8 cellular contexts compared by ENCODE assay signal in the genomic region with DNA sequence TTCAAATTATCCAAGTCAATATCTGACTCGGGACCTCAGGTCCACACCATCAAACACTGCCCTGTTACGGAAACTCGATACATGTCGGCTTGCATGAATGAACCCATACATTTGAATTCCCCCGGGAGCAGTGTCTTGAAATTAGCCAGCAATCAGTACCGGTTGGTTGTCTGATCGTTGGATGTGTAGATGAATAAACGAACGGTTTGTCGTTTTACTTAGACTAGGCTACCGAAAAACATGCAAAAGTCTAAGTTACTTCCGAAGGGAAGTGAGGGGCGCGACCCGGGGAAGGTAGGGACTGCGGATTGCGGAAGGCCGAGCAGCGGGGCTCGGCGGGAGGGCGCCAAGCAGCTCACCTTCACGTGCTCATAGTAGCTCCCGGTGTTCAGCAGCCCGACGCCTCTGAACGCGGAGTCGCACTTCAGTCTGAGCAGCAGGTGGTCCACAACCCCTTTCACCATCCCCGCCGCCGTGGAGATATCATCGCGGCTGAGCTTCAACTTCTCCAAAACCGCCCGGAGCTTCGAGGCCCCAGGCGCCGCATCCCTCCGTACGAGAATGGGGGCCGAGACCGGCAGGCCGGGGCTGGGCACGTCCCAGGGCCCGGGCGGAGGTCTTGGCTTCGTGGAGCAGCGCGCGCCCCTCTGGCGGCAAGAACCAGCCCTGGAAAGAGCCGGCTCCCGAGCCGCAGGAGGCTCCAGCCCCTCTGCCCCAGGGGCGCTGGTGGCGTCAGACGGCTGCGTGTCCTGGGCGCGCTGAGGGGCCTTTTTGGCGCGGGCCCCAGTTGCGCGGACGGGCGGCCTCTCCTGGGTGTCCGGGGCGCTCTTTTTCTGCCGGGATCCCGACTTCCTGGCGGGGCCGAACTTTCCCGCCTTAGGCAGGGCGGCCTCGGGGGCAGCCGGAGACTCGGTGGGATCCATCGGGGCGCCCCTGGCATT. TPM values are rescaled to one million over a fixed set of nuclear protein-coding genes. Genes with fewer than 3 reads are reported as not detected.
DNase-seq lines count a peak whose midpoint lies in the region; ATAC-seq and TF ChIP-seq lines count a peak whose summit lies in the region.

No MANE protein-coding gene starts in this region.

- TF ChIP-seq CTCF in lower leg skin (IDR thresholded peaks at IDR 0.05) = no peak

- DNase-seq in NCI-H146 treated with DMSO at 0.1 percent for 48 hours (lab: John Stamatoyannopoulos, UW; ENCODE audit: unreplicated experiment) (peak; percentile 17), dermis blood vessel endothelial cell (peak; percentile 50), lower leg skin (ENCODE audit: low spot score in 2 of 2) (peak in 1 of 2 donors; percentile 88), putamen (ENCODE audit: low spot score) (no peak)
- DNase-seq in activated CD4-positive, alpha-beta T cell treated with anti-CD3 and anti-CD28 coated beads for 4 hours = peak; percentile 29 to 40
- peak; percentile 30 for DNase-seq in stimulated activated CD8-positive, alpha-beta memory T cell treated with anti-CD3 and anti-CD28 coated beads, Interleukin-12 subunit alpha, Interleukin-12 subunit beta, amount 100 ng/mL, for 4 hours (ENCODE audit: low read depth)

- no peak for TF ChIP-seq POLR2A in lower leg skin (IDR thresholded peaks at IDR 0.05)

- peak overlapping the region; percentile 79 for H3K4me3 ChIP-seq in lower leg skin (ENCODE audit: low read depth, poor library complexity, severe bottlenecking)

- 1% methylated on average over 45 to 56 of the region's 80 CpGs for WGBS in lower leg skin, 2 donors

- ATAC-seq in GM18499 (IDR thresholded peaks at IDR 0.05; ENCODE audit: insufficient read depth, unreplicated experiment) (peak; percentile 43), HG02642 (IDR thresholded peaks at IDR 0.05; ENCODE audit: poor library complexity, unreplicated experiment) (peak; percentile 65)

- intact Hi-C loops in lower leg skin (cut with DNase I; ENCODE audit: low total_unique reads) = no loop called here

RNA-seq across cellular contexts. Expression of a gene that starts 0.7 kb away (rescaled TPM):
- 4.1 and 8.7 TPM in 2 replicates for total RNA-seq in dermis blood vessel endothelial cell
- 1 to 10 TPM in 3 of 4 donors, under 1 TPM in 1; 0.83 to 2.2 (median 1.6) TPM for total RNA-seq in lower leg skin

RNA-seq across cellular contexts. Expression of a gene that starts 10.1 kb away (rescaled TPM):
- total RNA-seq in dermis blood vessel endothelial cell (28.8 and 30.0 TPM in 2 replicates), lower leg skin (10 to 100 TPM; 22.6 to 29.6 (median 25.1) TPM)

RNA-seq across cellular contexts. Expression of a gene that starts 56.8 kb away (rescaled TPM):
- total RNA-seq in dermis blood vessel endothelial cell = 1.4 and 1.7 TPM in 2 replicates
- 1 to 10 TPM in 2 of 4 donors, under 1 TPM in 2; 0.89 to 2.3 (median 1.6) TPM for total RNA-seq in lower leg skin
